10 cellular contexts compared by ENCODE assay signal in the genomic region with DNA sequence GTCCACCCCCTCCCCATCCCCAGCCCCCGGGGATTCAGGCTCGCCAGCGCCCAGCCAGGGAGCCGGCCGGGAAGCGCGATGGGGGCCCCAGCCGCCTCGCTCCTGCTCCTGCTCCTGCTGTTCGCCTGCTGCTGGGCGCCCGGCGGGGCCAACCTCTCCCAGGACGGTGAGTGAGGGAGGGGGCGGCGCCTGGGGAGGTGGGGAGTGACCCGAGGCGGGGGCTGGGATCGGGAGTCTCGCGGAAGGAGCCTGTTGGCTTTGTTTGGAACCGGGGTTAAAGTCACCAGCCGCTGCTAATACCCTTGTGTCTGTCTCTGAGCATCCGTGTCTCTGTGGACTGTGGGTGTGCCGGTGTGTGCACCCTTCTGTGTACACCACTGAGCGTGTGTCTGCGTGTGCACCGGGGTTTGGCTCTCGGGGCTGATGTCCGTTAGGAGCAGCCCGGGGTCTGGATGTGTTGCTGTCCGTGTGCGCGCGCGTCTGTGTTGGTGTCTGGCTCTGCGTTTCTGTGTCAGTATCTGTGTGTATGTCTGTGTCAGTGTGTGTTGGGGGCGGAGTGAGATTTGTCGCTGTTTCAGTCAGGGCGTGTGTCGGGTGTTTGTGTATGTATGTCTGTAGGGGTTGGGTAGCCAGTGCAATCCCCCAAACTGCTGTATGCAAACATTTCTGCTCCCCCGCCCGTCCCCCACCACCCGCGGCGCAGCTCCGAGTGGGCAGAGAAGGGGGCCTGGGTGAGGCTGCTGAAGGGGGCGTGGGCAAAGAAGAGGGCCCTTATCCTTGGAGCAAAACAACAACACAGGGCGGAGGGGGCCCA. TPM values are rescaled to one million over a fixed set of nuclear protein-coding genes. Genes with fewer than 3 reads are reported as not detected.
DNase-seq lines count a peak whose midpoint lies in the region; ATAC-seq, FAIRE-seq and TF ChIP-seq lines count a peak whose summit lies in the region.
"Had no signal": no experiment of that assay in that cellular context is flagged by ENCODE, and none has a peak within 500 bp of the region (broad histone marks: within the 10 kb centered on the region; RNA-seq: fewer than 3 reads in every experiment).

No MANE protein-coding gene starts in this region.

- in situ Hi-C loops in HepG2 (cut with HindIII; ENCODE audit: extremely low pct_ligation_motif_present, low pct_unique_long_range_greater_than_20kb) = no loop called here

- intact Hi-C loops in left ventricle myocardium inferior (cut with micrococcal nuclease) (no loop called here), HepG2 (cut with micrococcal nuclease; ENCODE audit: unreplicated experiment) (no loop called here)

- ATAC-seq in SK-N-SH treated with all-trans-retinoic acid at 6 μM for 48 hours = peak; percentile 61
- no peak for ATAC-seq in HG02840 (IDR thresholded peaks at IDR 0.05; ENCODE audit: low FRiP score, unreplicated experiment)
- ATAC-seq in HepG2 = no peak; the same call in 1 of the 3 replicates
- ATAC-seq in HG03135 (IDR thresholded peaks at IDR 0.05; ENCODE audit: unreplicated experiment) = no peak

- no peak for TF ChIP-seq EP300 in HepG2 (IDR thresholded peaks at IDR 0.05; ENCODE audit: low read depth in 2 of 2, low read length in 2 of 2)
- TF ChIP-seq EP300 in HepG2 (CRISPR knock-in tag; IDR thresholded peaks at IDR 0.05; ENCODE audit: borderline replicate concordance) = no peak

- CTCF ChIA-PET in HepG2 (lab: Yijun Ruan, JAX; ENCODE audit: low intra/inter-chr PET ratio, low total read pairs) = no interaction called here

- H3K9me3 ChIP-seq in left ventricle myocardium inferior (replicated peaks) (no peaks in the 10 kb centered on the region), HepG2 (ENCODE audit: low read length) (no peaks in the 10 kb centered on the region)

- no peaks in the 10 kb centered on the region for H3K36me3 ChIP-seq in GM06990 (ENCODE audit: control insufficient read depth, insufficient read depth, low read length)
- H3K36me3 ChIP-seq in left ventricle myocardium inferior = no peaks in the 10 kb centered on the region
- no peaks in the 10 kb centered on the region for H3K36me3 ChIP-seq in HepG2 (replicated peaks in 1 of 2; ENCODE audit: control insufficient read depth in 1 of 2, insufficient read depth in 2 of 2, low read length in 2 of 2)
- H3K36me3 ChIP-seq: ovary had no signal

- no peak for TF ChIP-seq CTCF in GM06990 (IDR thresholded peaks at IDR 0.05; ENCODE audit: insufficient read depth, low read length, poor library complexity, severe bottlenecking)
- no peak for TF ChIP-seq CTCF in left ventricle myocardium inferior (IDR thresholded peaks at IDR 0.05; ENCODE audit: borderline replicate concordance)
- no peak for TF ChIP-seq CTCF in HepG2 (CRISPR knock-in tag; IDR thresholded peaks at IDR 0.05)

- FAIRE-seq in HepG2 (lab: Jason Lieb, UNC) = no peak
- FAIRE-seq: RCC 7860 had no signal

- H2AFZ ChIP-seq in HepG2 (ENCODE audit: low read length) = no peak overlapping the region

- POLR2A ChIA-PET in HepG2 (lab: Yijun Ruan, JAX) = no interaction called here

- WGBS in HepG2 (ENCODE audit: low lambda C conversion rate) = 20% methylated on average over 18 of the region's 49 CpGs

- H3K27me3 ChIP-seq in GM06990 (replicated peaks; ENCODE audit: control insufficient read depth, insufficient read depth, low read length) = peaks cover 2% of the 10 kb centered on the region
- H3K27me3 ChIP-seq in left ventricle myocardium inferior (ENCODE audit: low read depth) = peaks cover 83% of the 10 kb centered on the region
- peaks cover 2 to 16% of the 10 kb centered on the region in 2 experiments; a peak in 3 of 5 replicates for H3K27me3 ChIP-seq in HepG2 (ENCODE audit: control insufficient read depth in 1 of 2, insufficient read depth in 2 of 2, low read length in 2 of 2)
- H3K27me3 ChIP-seq: ovary had no signal

- H3K4me1 ChIP-seq in left ventricle myocardium inferior (peaks cover 11% of the 10 kb centered on the region), HepG2 (ENCODE audit: insufficient read depth, low read length) (no peaks in the 10 kb centered on the region)

- H3K79me2 ChIP-seq in HepG2 (ENCODE audit: insufficient read depth, low read length) = no peaks in the 10 kb centered on the region

- DNase-seq in GM06990 (ENCODE audit: extremely low read depth, insufficient read length) (no peak), left ventricle myocardium inferior (no peak), retina (peak; percentile 87), NCI-H774 (lab: John Stamatoyannopoulos, UW) (no peak), HepG2 (ENCODE audit: low spot score) (no peak)
- DNase-seq: ovary had no signal

- H3K9ac ChIP-seq in HepG2 (ENCODE audit: insufficient read depth, low read depth, low read length) = no peak overlapping the region

- H3K4me2 ChIP-seq in HepG2 (ENCODE audit: low read depth, low read length) = no peak overlapping the region

- no peaks in the 10 kb centered on the region for H4K20me1 ChIP-seq in HepG2 (ENCODE audit: insufficient read depth, low read length)

- BruUV-seq in HepG2 (replicated peaks; lab: Mats Ljungman, UMichigan) = no TSS peak

- no peak for TF ChIP-seq RAD21 in HepG2 (CRISPR knock-in tag; IDR thresholded peaks at IDR 0.05)

- no peak for TF ChIP-seq POLR2A in HepG2 (IDR thresholded peaks at IDR 0.05; ENCODE audit: insufficient read depth in 1 of 2, low read depth in 2 of 2, low read length in 2 of 2)

- H3K27ac ChIP-seq in left ventricle myocardium inferior (replicated peaks) (no peak overlapping the region), HepG2 (ENCODE audit: extremely low read length, insufficient read depth, low read length) (no peak overlapping the region)
- H3K27ac ChIP-seq: ovary had no signal

- H3K4me3 ChIP-seq in GM06990 (replicated peaks; ENCODE audit: low read depth, low read length) = peak overlapping the region; percentile 8; the same call in 1 of the 2 replicates
- peak overlapping the region; percentile 59 for H3K4me3 ChIP-seq in left ventricle myocardium inferior
- no peak overlapping the region for H3K4me3 ChIP-seq in HepG2 (replicated peaks in 1 of 3; ENCODE audit: insufficient read depth in 1 of 3, low read depth in 2 of 3, low read length in 3 of 3)
- H3K4me3 ChIP-seq: ovary had no signal

TF ChIP-seq in SK-N-SH treated with all-trans-retinoic acid at 6 μM for 48 hours, 23 proteins besides CTCF, POLR2A, EP300 and RAD21 (continues in another document):
- TF ChIP-seq BACH2 (CRISPR knock-in tag; IDR thresholded peaks at IDR 0.05; ENCODE audit: borderline replicate concordance) = no peak
- TF ChIP-seq RARB (CRISPR knock-in tag; IDR thresholded peaks at IDR 0.05) = no peak
- no peak for TF ChIP-seq ARNTL (CRISPR knock-in tag; IDR thresholded peaks at IDR 0.05; ENCODE audit: borderline replicate concordance, low read depth)

TF ChIP-seq in HepG2, 621 proteins besides CTCF, POLR2A, EP300 and RAD21 (continues in another document):
- no peak for TF ChIP-seq MBNL3 (CRISPR knock-in tag; conservative IDR thresholded peaks at IDR 0.05)

RNA-seq across cellular contexts. Expression of a gene that starts 0.5 kb away (rescaled TPM):
- total RNA-seq in left ventricle myocardium inferior (3.7 TPM), HepG2 (2016; rRNA removed; fragmentation: Illumina TruSeq; extraction: Trizol) (not detected in 2 replicates)
- total RNA-seq in HepG2 (2016; cell fraction: cytosol; rRNA removed; fragmentation: Illumina TruSeq; extraction: Trizol; ENCODE audit: low read depth) = not detected in 2 replicates
- not detected in 2 replicates for total RNA-seq in HepG2 (2016; cell fraction: insoluble cytoplasmic fraction; rRNA removed; fragmentation: Illumina TruSeq; extraction: Trizol)
- total RNA-seq in HepG2 (2016; cell fraction: membrane; rRNA removed; fragmentation: Illumina TruSeq; extraction: Trizol) = not detected in 2 replicates
- total RNA-seq in HepG2 (2016; cell fraction: nucleus; rRNA removed; fragmentation: Illumina TruSeq; extraction: Trizol) = not detected in 2 replicates
- polyA plus RNA-seq in HepG2 (2011; rRNA removed) = not detected in 2 replicates
- polyA plus RNA-seq in HepG2 (2011; cell fraction: cytosol; rRNA removed) = not detected in 2 replicates
- polyA plus RNA-seq in HepG2 (2011; cell fraction: nucleus; rRNA removed) = not detected in 2 replicates
- polyA plus RNA-seq in HepG2 (2012) = not detected in 2 replicates
- polyA plus RNA-seq in HepG2 (2016; cell fraction: cytosol; fragmentation: Illumina TruSeq; extraction: Trizol; ENCODE audit: low read depth) = not detected in 2 replicates
- polyA plus RNA-seq in HepG2 (2016; cell fraction: insoluble cytoplasmic fraction; fragmentation: Illumina TruSeq; extraction: Trizol; ENCODE audit: low read depth) = not detected in 2 replicates
- not detected in 2 replicates for polyA plus RNA-seq in HepG2 (2016; cell fraction: membrane; fragmentation: Illumina TruSeq; extraction: Trizol; ENCODE audit: low read depth)
- polyA plus RNA-seq in HepG2 (2016; cell fraction: nucleus; fragmentation: Illumina TruSeq; extraction: Trizol; ENCODE audit: insufficient read depth, low read depth) = not detected in 2 replicates
- not detected in 2 replicates for polyA minus RNA-seq in HepG2 (2011; rRNA and poly(A)+ RNA removed; ENCODE audit: low replicate concordance)
- not detected in 2 replicates for polyA minus RNA-seq in HepG2 (2011; cell fraction: cytosol; rRNA and poly(A)+ RNA removed)
- polyA minus RNA-seq in HepG2 (2011; cell fraction: nucleus; rRNA and poly(A)+ RNA removed) = not detected in 2 replicates

RNA-seq across cellular contexts. Expression of a gene that starts 32.8 kb away (rescaled TPM):
- total RNA-seq in left ventricle myocardium inferior (10.9 TPM), HepG2 (2016; rRNA removed; fragmentation: Illumina TruSeq; extraction: Trizol) (not detected in 2 replicates)
- not detected in 2 replicates for total RNA-seq in HepG2 (2016; cell fraction: cytosol; rRNA removed; fragmentation: Illumina TruSeq; extraction: Trizol; ENCODE audit: low read depth)
- total RNA-seq in HepG2 (2016; cell fraction: insoluble cytoplasmic fraction; rRNA removed; fragmentation: Illumina TruSeq; extraction: Trizol) = not detected in 2 replicates
- not detected in 2 replicates for total RNA-seq in HepG2 (2016; cell fraction: membrane; rRNA removed; fragmentation: Illumina TruSeq; extraction: Trizol)
- total RNA-seq in HepG2 (2016; cell fraction: nucleus; rRNA removed; fragmentation: Illumina TruSeq; extraction: Trizol) = not detected in 2 replicates
- polyA plus RNA-seq in HepG2 (2011; rRNA removed) = not detected in 2 replicates
- polyA plus RNA-seq in HepG2 (2011; cell fraction: cytosol; rRNA removed) = not detected in 2 replicates
- not detected in 2 replicates for polyA plus RNA-seq in HepG2 (2011; cell fraction: nucleus; rRNA removed)
- not detected in 2 replicates for polyA plus RNA-seq in HepG2 (2012)
- polyA plus RNA-seq in HepG2 (2016; cell fraction: cytosol; fragmentation: Illumina TruSeq; extraction: Trizol; ENCODE audit: low read depth) = not detected in 2 replicates
- polyA plus RNA-seq in HepG2 (2016; cell fraction: insoluble cytoplasmic fraction; fragmentation: Illumina TruSeq; extraction: Trizol; ENCODE audit: low read depth) = not detected in 2 replicates
- not detected in 2 replicates for polyA plus RNA-seq in HepG2 (2016; cell fraction: membrane; fragmentation: Illumina TruSeq; extraction: Trizol; ENCODE audit: low read depth)
- polyA plus RNA-seq in HepG2 (2016; cell fraction: nucleus; fragmentation: Illumina TruSeq; extraction: Trizol; ENCODE audit: insufficient read depth, low read depth) = not detected in 2 replicates
- not detected in 2 replicates for polyA minus RNA-seq in HepG2 (2011; rRNA and poly(A)+ RNA removed; ENCODE audit: low replicate concordance)
- polyA minus RNA-seq in HepG2 (2011; cell fraction: cytosol; rRNA and poly(A)+ RNA removed) = not detected in 2 replicates
- not detected in 2 replicates for polyA minus RNA-seq in HepG2 (2011; cell fraction: nucleus; rRNA and poly(A)+ RNA removed)

Comparison
In these comparisons a context has a peak if more than half of its experiments do, and no peak if none do; other contexts are left out.
1. H3K4me3 ChIP-seq: peak in GM06990 (single experiment) and left ventricle myocardium inferior (single experiment); none in HepG2 (0 of 3).
2. RNA of a gene that starts 32.8 kb away (total RNA-seq): 10.9 TPM in left ventricle myocardium inferior (single experiment); not detected in HepG2; every median in the first group is over 10 times any median in the second.